In genomic region chr17:1414634-1415033, GRCh38 we compare ENCODE assay signal across 1 cellular context.
TF ChIP-seq lines count a peak whose summit lies in the region.

No MANE protein-coding gene starts in this region.

TF ChIP-seq in WTC11, 78 proteins besides CTCF, POLR2A, EP300 and RAD21 (continued from another document):
- TF ChIP-seq ZNF532 (CRISPR knock-in tag; IDR thresholded peaks at IDR 0.05; ENCODE audit: borderline replicate concordance), result no peak
- TF ChIP-seq ZNF138 (CRISPR knock-in tag; conservative IDR thresholded peaks at IDR 0.05), result no peak
- TF ChIP-seq USF2 (CRISPR knock-in tag; IDR thresholded peaks at IDR 0.05), result no peak
- no peak for TF ChIP-seq RELA (CRISPR knock-in tag; IDR thresholded peaks at IDR 0.05; ENCODE audit: borderline replicate concordance)
- no peak for TF ChIP-seq JAZF1 (CRISPR knock-in tag; IDR thresholded peaks at IDR 0.05)
